ENCODE assay signal across 32 cellular contexts in genomic region chr20:24254480-24254879, GRCh38.
"Had no signal": no experiment of that assay in that cellular context is flagged by ENCODE, and none has a peak within 500 bp of the region (broad histone marks: within the 10 kb centered on the region; RNA-seq: fewer than 3 reads in every experiment).

No MANE protein-coding gene starts in this region.

- H3K9me3 ChIP-seq: MG63 had no signal

- H3K4me3 ChIP-seq: MG63 had no signal

- H3K27me3 ChIP-seq: MG63 had no signal

- H3K36me3 ChIP-seq: MG63 had no signal

- DNase-seq: Karpas-422, Kasumi-1, MG63, MM.1S, MV-4-11, NCI-H1048, NCI-H1092, NCI-H1092 treated with DMSO at 0.1 percent for 48 hours, NCI-H1105, NCI-H1105 treated with DMSO at 0.1 percent for 48 hours, NCI-H1417, NCI-H1417 treated with DMSO at 0.1 percent for 48 hours, NCI-H1436, NCI-H1436 treated with DMSO at 0.1 percent for 48 hours, NCI-H146, NCI-H1694, NCI-H1694 treated with DMSO at 0.1 percent for 48 hours, NCI-H187, NCI-H187 treated with DMSO at 0.1 percent for 48 hours, NCI-H1930, NCI-H2081, NCI-H2081 treated with DMSO at 0.1 percent for 48 hours, NCI-H2107, NCI-H2171, NCI-H2171 treated with DMSO at 0.1 percent for 48 hours, NCI-H2227 treated with DMSO at 0.1 percent for 48 hours, NCI-H226, NCI-H345, NCI-H446, NCI-H446 treated with DMSO at 0.1 percent for 48 hours, NCI-H510A, NCI-H510A treated with DMSO at 0.1 percent for 48 hours had no signal
